In the genomic region with DNA sequence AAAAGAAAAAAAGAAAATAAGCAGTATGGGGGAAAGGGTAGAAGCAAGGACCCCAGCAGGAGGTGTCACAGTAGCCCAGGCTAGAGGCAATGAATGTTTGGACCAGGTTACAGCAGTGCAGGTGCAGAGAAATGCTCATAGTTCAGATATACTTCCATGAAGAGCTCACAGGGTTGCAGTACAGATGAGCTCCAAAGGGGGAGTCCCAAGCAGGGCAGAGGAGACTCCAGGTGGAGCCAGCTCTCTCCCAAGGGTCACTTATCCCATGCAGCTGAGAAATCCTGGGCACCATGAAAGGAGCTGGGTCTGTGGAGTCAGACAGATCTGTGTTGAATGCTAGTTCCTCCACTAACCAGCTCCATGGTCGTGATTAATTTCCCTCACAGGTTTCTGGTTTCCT, we compare ENCODE assay signal across 16 cellular contexts.
DNase-seq lines count a peak whose midpoint lies in the region; ATAC-seq, FAIRE-seq and TF ChIP-seq lines count a peak whose summit lies in the region.
"Had no signal": no experiment of that assay in that cellular context is flagged by ENCODE, and none has a peak within 500 bp of the region (broad histone marks: within the 10 kb centered on the region; RNA-seq: fewer than 3 reads in every experiment).

No MANE protein-coding gene starts in this region.

- H3K27me3 ChIP-seq in K562 (ENCODE audit: control insufficient read depth in 2 of 2, insufficient read depth in 2 of 2, low read length in 2 of 2): 0 out of 5 replicates have a peak, but pooled peaks cover 0 to 5% of the 10 kb centered on the region in 2 experiments
- H3K27me3 ChIP-seq: gastroesophageal sphincter, tibial artery had no signal

- no peak for TF ChIP-seq POLR2A in K562 (conservative IDR thresholded peaks at IDR 0.05)

- CTCF ChIA-PET in K562 (lab: Yijun Ruan, JAX; ENCODE audit: low intra/inter-chr PET ratio): interaction anchor here (0.6 kb wide), 1 partner anchor 108 kb away, joined by 3 read pairs; no protein-coding TSS in a partner anchor

- peak; percentile 20 to 61 (median 43); a peak in 4 of 6 replicates for TF ChIP-seq CTCF in K562 (IDR thresholded peaks at IDR 0.05 in 2 of 3, conservative IDR thresholded peaks at IDR 0.05 in 1 of 3; ENCODE audit: insufficient read depth in 2 of 3, low read depth in 1 of 3, low read length in 3 of 3)

- POLR2A ChIA-PET in K562 (lab: Yijun Ruan, JAX): interaction anchor here (1.2 kb wide), 1 partner anchor 8 kb away, joined by 3 read pairs; no protein-coding TSS in a partner anchor

- no TSS peak for BruUV-seq in K562 (replicated peaks; lab: Mats Ljungman, UMichigan)

- no peaks in the 10 kb centered on the region for H3K4me1 ChIP-seq in K562 (replicated peaks in 1 of 2; ENCODE audit: control insufficient read depth in 2 of 2, insufficient read depth in 2 of 2, low read length in 2 of 2)

- no peak overlapping the region for H3K9ac ChIP-seq in K562 (ENCODE audit: insufficient read depth in 1 of 2, low read depth in 2 of 2, low read length in 2 of 2)
- H3K9ac ChIP-seq: KMS-11 had no signal

- TF ChIP-seq EP300 in K562 (IDR thresholded peaks at IDR 0.05; ENCODE audit: low read length): no peak

- intact Hi-C loops in K562 (cut with micrococcal nuclease): no loop called here

- in situ Hi-C loops in K562 (cut with MboI) (no loop called here), G401 (cut with HindIII; ENCODE audit: low sequenced_read_pairs) (no loop called here)

- peak; percentile 64 for DNase-seq in DMS53 (lab: John Stamatoyannopoulos, UW)
- DNase-seq in HuH-7 (ENCODE audit: low spot score): peak; percentile 12
- peak in 2 of 4 experiments; percentile 5 to 16 for DNase-seq in K562 (ENCODE audit: extremely low read depth in 1 of 4, low spot score in 3 of 4)
- peak; percentile 16 for DNase-seq in iris pigment epithelial cell (ENCODE audit: low read depth)
- no peak for DNase-seq in G401 (ENCODE audit: low spot score)
- no peak for DNase-seq in activated CD4-positive, alpha-beta T cell treated with anti-CD3 and anti-CD28 coated beads for 48 hours
- DNase-seq: activated CD4-positive, alpha-beta T cell treated with anti-CD3 and anti-CD28 coated beads for 4 hours; HCEC 1CT; NCI-H1417 treated with DMSO at 0.1 percent for 48 hours; NCI-H524 treated with DMSO at 0.1 percent for 48 hours; stimulated activated CD4-positive, alpha-beta T cell treated with anti-CD3 and anti-CD28 coated beads, Interleukin-4, amount 100 ng/mL, for 24 hours; tibial artery had no signal

- H4K20me1 ChIP-seq in K562 (replicated peaks; ENCODE audit: control insufficient read depth, insufficient read depth, low read length): no peaks in the 10 kb centered on the region

- H3K27ac ChIP-seq in K562 (ENCODE audit: extremely low read depth, low read depth, low read length): no peak overlapping the region
- H3K27ac ChIP-seq: gastroesophageal sphincter, KMS-11, tibial artery had no signal

- 0% methylated on average over 1 of the region's 1 CpG for WGBS in K562 (ENCODE audit: insufficient coverage, low coverage, missing lambda C conversion rate)

- H3K9me3 ChIP-seq in K562 (replicated peaks; ENCODE audit: control insufficient read depth, insufficient read depth, low read depth, low read length): no peaks in the 10 kb centered on the region
- H3K9me3 ChIP-seq: gastroesophageal sphincter, tibial artery had no signal

- H2AFZ ChIP-seq in K562 (ENCODE audit: low read depth, low read length): no peak overlapping the region

- H3K79me2 ChIP-seq in K562 (ENCODE audit: control insufficient read depth, insufficient read depth, low read length): no peaks in the 10 kb centered on the region

- no peak for FAIRE-seq in K562 (lab: Jason Lieb, UNC)

- no peaks in the 10 kb centered on the region for H3K36me3 ChIP-seq in K562 (ENCODE audit: control insufficient read depth, insufficient read depth, low read length)
- H3K36me3 ChIP-seq: gastroesophageal sphincter, tibial artery had no signal

- ATAC-seq in K562 (peak; percentile 88), HG03342 (IDR thresholded peaks at IDR 0.05; ENCODE audit: unreplicated experiment) (no peak), HG03159 (IDR thresholded peaks at IDR 0.05; ENCODE audit: unreplicated experiment) (no peak)
- ATAC-seq: gastroesophageal sphincter had no signal

- no peak overlapping the region for H3K4me2 ChIP-seq in K562 (ENCODE audit: insufficient read depth, low read length)
- H3K4me2 ChIP-seq: KMS-11 had no signal

- TF ChIP-seq RAD21 in K562 (CRISPR knock-in tag; conservative IDR thresholded peaks at IDR 0.05 in 1 of 2, IDR thresholded peaks at IDR 0.05 in 1 of 2): no peak

- H3K4me3 ChIP-seq in K562: no peak overlapping the region
- H3K4me3 ChIP-seq: gastroesophageal sphincter, tibial artery had no signal

- no peaks in the 10 kb centered on the region for H3K9me1 ChIP-seq in K562 (ENCODE audit: control insufficient read depth, insufficient read depth, low read length)

TF ChIP-seq in K562, 482 proteins besides CTCF, POLR2A, EP300 and RAD21:
- TF ChIP-seq NFE2L1 (tag; IDR thresholded peaks at IDR 0.05; ENCODE audit: borderline replicate concordance, low read depth) (no peak), CREM (IDR thresholded peaks at IDR 0.05; ENCODE audit: low read depth) (no peak), CXXC5 (CRISPR knock-in tag; IDR thresholded peaks at IDR 0.05) (no peak), SIN3A (IDR thresholded peaks at IDR 0.05; ENCODE audit: borderline replicate concordance in 2 of 2, control insufficient read depth in 1 of 2, low read depth in 2 of 2, low read length in 2 of 2) (no peak), ILF3 (IDR thresholded peaks at IDR 0.05; ENCODE audit: borderline replicate concordance) (no peak), ZBTB7A (IDR thresholded peaks at IDR 0.05; ENCODE audit: borderline replicate concordance, control insufficient read depth, low read depth, low read length) (no peak), FOXA3 (CRISPR knock-in tag; conservative IDR thresholded peaks at IDR 0.05 in 1 of 2, IDR thresholded peaks at IDR 0.05 in 1 of 2) (no peak), PTTG1 (tag; IDR thresholded peaks at IDR 0.05; ENCODE audit: low read depth) (no peak), ZNF583 (CRISPR knock-in tag; IDR thresholded peaks at IDR 0.05) (no peak), MEF2A (IDR thresholded peaks at IDR 0.05; ENCODE audit: control insufficient read depth, low read depth, low read length) (no peak), ZNF785 (CRISPR knock-in tag; IDR thresholded peaks at IDR 0.05) (no peak), ZBTB17 (CRISPR knock-in tag; IDR thresholded peaks at IDR 0.05) (no peak), CREB1 (IDR thresholded peaks at IDR 0.05) (no peak), CREB1 (CRISPR knock-in tag; IDR thresholded peaks at IDR 0.05) (no peak), ZNF77 (CRISPR knock-in tag; IDR thresholded peaks at IDR 0.05) (no peak)
- TF ChIP-seq, protein P1, sequence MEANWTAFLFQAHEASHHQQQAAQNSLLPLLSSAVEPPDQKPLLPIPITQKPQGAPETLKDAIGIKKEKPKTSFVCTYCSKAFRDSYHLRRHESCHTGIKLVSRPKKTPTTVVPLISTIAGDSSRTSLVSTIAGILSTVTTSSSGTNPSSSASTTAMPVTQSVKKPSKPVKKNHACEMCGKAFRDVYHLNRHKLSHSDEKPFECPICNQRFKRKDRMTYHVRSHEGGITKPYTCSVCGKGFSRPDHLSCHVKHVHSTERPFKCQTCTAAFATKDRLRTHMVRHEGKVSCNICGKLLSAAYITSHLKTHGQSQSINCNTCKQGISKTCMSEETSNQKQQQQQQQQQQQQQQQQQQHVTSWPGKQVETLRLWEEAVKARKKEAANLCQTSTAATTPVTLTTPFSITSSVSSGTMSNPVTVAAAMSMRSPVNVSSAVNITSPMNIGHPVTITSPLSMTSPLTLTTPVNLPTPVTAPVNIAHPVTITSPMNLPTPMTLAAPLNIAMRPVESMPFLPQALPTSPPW (CRISPR knock-in tag; IDR thresholded peaks at IDR 0.05): no peak
- TF ChIP-seq, protein P2, sequence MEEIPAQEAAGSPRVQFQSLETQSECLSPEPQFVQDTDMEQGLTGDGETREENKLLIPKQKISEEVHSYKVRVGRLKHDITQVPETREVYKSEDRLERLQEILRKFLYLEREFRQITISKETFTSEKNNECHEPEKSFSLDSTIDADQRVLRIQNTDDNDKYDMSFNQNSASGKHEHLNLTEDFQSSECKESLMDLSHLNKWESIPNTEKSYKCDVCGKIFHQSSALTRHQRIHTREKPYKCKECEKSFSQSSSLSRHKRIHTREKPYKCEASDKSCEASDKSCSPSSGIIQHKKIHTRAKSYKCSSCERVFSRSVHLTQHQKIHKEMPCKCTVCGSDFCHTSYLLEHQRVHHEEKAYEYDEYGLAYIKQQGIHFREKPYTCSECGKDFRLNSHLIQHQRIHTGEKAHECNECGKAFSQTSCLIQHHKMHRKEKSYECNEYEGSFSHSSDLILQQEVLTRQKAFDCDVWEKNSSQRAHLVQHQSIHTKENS (CRISPR knock-in tag; IDR thresholded peaks at IDR 0.05): no peak
TF ChIP-seq in K562: peak in this region for 0.

Comparison
In these comparisons a context has a peak if more than half of its experiments do, and no peak if none do; other contexts are left out.
1. DNase-seq: peak in DMS53 (single experiment), HuH-7 (single experiment) and iris pigment epithelial cell (single experiment); none in G401 (single experiment) and activated CD4-positive, alpha-beta T cell treated with anti-CD3 and anti-CD28 coated beads for 48 hours (single experiment).